ENCODE assay signal across 13 cellular contexts in the genomic region with DNA sequence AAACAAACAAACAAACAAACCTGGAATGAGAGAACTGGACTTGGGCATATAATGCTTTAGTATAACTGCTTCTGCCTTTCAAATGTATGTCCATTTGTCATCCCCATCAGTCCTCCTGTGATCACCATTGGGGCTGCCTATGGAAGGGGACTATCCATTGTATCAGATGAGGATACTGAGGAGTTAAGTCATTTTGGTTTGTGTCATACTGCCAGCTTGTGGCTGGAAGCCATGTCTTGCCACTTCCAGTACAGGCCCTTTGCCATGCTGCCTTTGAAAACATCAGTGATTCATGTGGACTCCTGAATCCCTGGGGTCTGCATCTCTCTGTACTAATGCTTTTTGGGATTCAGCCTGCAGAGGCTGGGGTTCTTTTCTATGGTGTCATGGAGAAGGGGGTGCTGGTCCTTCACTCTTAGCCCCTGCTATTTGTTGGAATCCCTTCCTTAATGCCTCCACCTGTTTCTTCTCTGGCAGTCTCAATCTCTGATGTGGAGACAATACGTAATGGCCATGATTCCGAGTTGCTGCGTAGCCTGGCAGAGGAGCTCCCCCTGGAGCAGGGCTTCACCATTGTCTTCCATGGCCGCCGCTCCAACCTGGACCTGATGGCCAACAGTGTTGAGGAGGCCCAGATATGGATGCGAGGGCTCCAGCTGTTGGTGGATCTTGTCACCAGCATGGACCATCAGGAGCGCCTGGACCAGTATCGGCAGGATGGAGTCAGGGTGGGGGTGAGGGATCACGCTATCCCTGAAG. TPM values are rescaled to one million over a fixed set of nuclear protein-coding genes. Genes with fewer than 3 reads are reported as not detected.
DNase-seq lines count a peak whose midpoint lies in the region; ATAC-seq and TF ChIP-seq lines count a peak whose summit lies in the region.
"Had no signal": no experiment of that assay in that cellular context is flagged by ENCODE, and none has a peak within 500 bp of the region (broad histone marks: within the 10 kb centered on the region; RNA-seq: fewer than 3 reads in every experiment).

No MANE protein-coding gene starts in this region.

- H3K9me3 ChIP-seq in OCI-LY7 (ENCODE audit: low read length), result no peaks in the 10 kb centered on the region
- H3K9me3 ChIP-seq: SJCRH30 had no signal

- H3K36me3 ChIP-seq in OCI-LY7 (ENCODE audit: insufficient read depth, low read length), result no peaks in the 10 kb centered on the region
- H3K36me3 ChIP-seq: SJCRH30 had no signal

- H3K27ac ChIP-seq in OCI-LY7 (ENCODE audit: low read depth, low read length, poor library complexity, severe bottlenecking), result no peak overlapping the region
- H3K27ac ChIP-seq: SJCRH30 had no signal

- no peaks in the 10 kb centered on the region for H3K9me2 ChIP-seq in OCI-LY7 (ENCODE audit: insufficient read depth, low read length)

- no peak overlapping the region for H3K4me2 ChIP-seq in OCI-LY7 (ENCODE audit: low read length)

- H2AFZ ChIP-seq in OCI-LY7 (ENCODE audit: low read length), result no peak overlapping the region

- no peaks in the 10 kb centered on the region for H3K79me2 ChIP-seq in OCI-LY7 (ENCODE audit: insufficient read depth, low read depth, low read length)

- TF ChIP-seq CTCF in AG09309 (IDR thresholded peaks at IDR 0.05; ENCODE audit: control insufficient read depth, insufficient read depth, low read depth, low read length, missing control alignments) (peak; percentile 9), GM12864 (IDR thresholded peaks at IDR 0.05; ENCODE audit: low read depth, low read length, missing control alignments) (peak; percentile 27), OCI-LY7 (conservative IDR thresholded peaks at IDR 0.05; ENCODE audit: low read length) (peak; percentile 53)

- H4K20me1 ChIP-seq in OCI-LY7 (ENCODE audit: insufficient read depth, low read length), result no peaks in the 10 kb centered on the region

- POLR2A ChIA-PET in OCI-LY7 (lab: Charles Lee), result no interaction called here

- DNase-seq in AG09309 (ENCODE audit: low read depth) (no peak), GM12864 (ENCODE audit: low read depth) (no peak), OCI-LY7 (ENCODE audit: low spot score) (peak; percentile 23), fibroblast of gingiva (ENCODE audit: low read depth) (peak; percentile 38), dermis blood vessel endothelial cell (no peak)
- no peak for DNase-seq in central memory CD4-positive, alpha-beta T cell
- DNase-seq: activated B cell treated with CpG ODN at 0.5 μM for 24 hours; activated T-cell treated with anti-CD3 and anti-CD28 coated beads for 4 hours; NCI-H226; stimulated activated CD4-positive, alpha-beta T cell treated with anti-CD3 and anti-CD28 coated beads, Interleukin-4, amount 100 ng/mL, for 4 hours had no signal

- H3K4me1 ChIP-seq in OCI-LY7 (ENCODE audit: insufficient read depth, low read length, poor library complexity, severe bottlenecking), result no peaks in the 10 kb centered on the region
- H3K4me1 ChIP-seq: SJCRH30 had no signal

- ATAC-seq in HG03432 (IDR thresholded peaks at IDR 0.05; ENCODE audit: unreplicated experiment) (no peak), GM21447 (IDR thresholded peaks at IDR 0.05; ENCODE audit: unreplicated experiment) (no peak)

- no TSS peak for BruUV-seq in OCI-LY7 (replicated peaks; lab: Mats Ljungman, UMichigan)

- H3K4me3 ChIP-seq in AG09309 (ENCODE audit: control insufficient read depth, low read depth, low read length) (no peak overlapping the region), GM12864 (ENCODE audit: low read depth, low read length) (no peak overlapping the region), OCI-LY7 (ENCODE audit: low read depth, low read length, poor library complexity, severe bottlenecking) (no peak overlapping the region)
- H3K4me3 ChIP-seq: SJCRH30 had no signal

- CTCF ChIA-PET in OCI-LY7 (lab: Charles Lee; ENCODE audit: unreplicated experiment), result no interaction called here

- intact Hi-C loops in OCI-LY7 (cut with micrococcal nuclease; ENCODE audit: unreplicated experiment), result no loop called here

RNA-seq across cellular contexts. Expression of a gene that starts 10.6 kb away (rescaled TPM):
- 0.25 and 1.2 TPM in 2 replicates for total RNA-seq in OCI-LY7 (2014; rRNA removed; shearing (Covaris generic))
- 0.48 TPM in 1 of 2 replicates, not detected in the other for total RNA-seq in OCI-LY7 (2022)
- total RNA-seq in dermis blood vessel endothelial cell, result 1.7 and 4.7 TPM in 2 replicates

RNA-seq across cellular contexts. Expression of a gene that starts 41.1 kb away (rescaled TPM):
- total RNA-seq in OCI-LY7 (2014; rRNA removed; shearing (Covaris generic)), result 29.9 and 37.6 TPM in 2 replicates
- total RNA-seq in OCI-LY7 (2022) (61.3 and 62.5 TPM in 2 replicates), dermis blood vessel endothelial cell (9.0 and 14.1 TPM in 2 replicates)

RNA-seq across cellular contexts. Expression of a gene that starts 41.2 kb away (rescaled TPM):
- 48.0 and 57.3 TPM in 2 replicates for total RNA-seq in OCI-LY7 (2014; rRNA removed; shearing (Covaris generic))
- total RNA-seq in OCI-LY7 (2022) (54.9 and 60.8 TPM in 2 replicates), dermis blood vessel endothelial cell (31.3 and 37.5 TPM in 2 replicates)

RNA-seq across cellular contexts. Expression of a gene that starts 49.6 kb away (rescaled TPM):
- 67.8 and 71.6 TPM in 2 replicates for total RNA-seq in OCI-LY7 (2014; rRNA removed; shearing (Covaris generic))
- total RNA-seq in OCI-LY7 (2022) (92.2 and 94.2 TPM in 2 replicates), dermis blood vessel endothelial cell (56.4 and 57.3 TPM in 2 replicates)

RNA-seq across cellular contexts. Expression of a gene that starts 50.1 kb away (rescaled TPM):
- 23.3 and 31.4 TPM in 2 replicates for total RNA-seq in OCI-LY7 (2014; rRNA removed; shearing (Covaris generic))
- total RNA-seq in OCI-LY7 (2022) (32.4 and 33.0 TPM in 2 replicates), dermis blood vessel endothelial cell (15.0 and 19.4 TPM in 2 replicates)

Comparison
In these comparisons a context has a peak if more than half of its experiments do, and no peak if none do; other contexts are left out.
1. DNase-seq: peak in OCI-LY7 (single experiment) and fibroblast of gingiva (single experiment); none in AG09309 (single experiment), GM12864 (single experiment), central memory CD4-positive, alpha-beta T cell (single experiment) and dermis blood vessel endothelial cell (single experiment).
2. Peak in every context shown above with its lines, with median percentiles within 50 percentile points of each other: CTCF ChIP-seq.